8 cellular contexts compared by ENCODE assay signal in the genomic region with DNA sequence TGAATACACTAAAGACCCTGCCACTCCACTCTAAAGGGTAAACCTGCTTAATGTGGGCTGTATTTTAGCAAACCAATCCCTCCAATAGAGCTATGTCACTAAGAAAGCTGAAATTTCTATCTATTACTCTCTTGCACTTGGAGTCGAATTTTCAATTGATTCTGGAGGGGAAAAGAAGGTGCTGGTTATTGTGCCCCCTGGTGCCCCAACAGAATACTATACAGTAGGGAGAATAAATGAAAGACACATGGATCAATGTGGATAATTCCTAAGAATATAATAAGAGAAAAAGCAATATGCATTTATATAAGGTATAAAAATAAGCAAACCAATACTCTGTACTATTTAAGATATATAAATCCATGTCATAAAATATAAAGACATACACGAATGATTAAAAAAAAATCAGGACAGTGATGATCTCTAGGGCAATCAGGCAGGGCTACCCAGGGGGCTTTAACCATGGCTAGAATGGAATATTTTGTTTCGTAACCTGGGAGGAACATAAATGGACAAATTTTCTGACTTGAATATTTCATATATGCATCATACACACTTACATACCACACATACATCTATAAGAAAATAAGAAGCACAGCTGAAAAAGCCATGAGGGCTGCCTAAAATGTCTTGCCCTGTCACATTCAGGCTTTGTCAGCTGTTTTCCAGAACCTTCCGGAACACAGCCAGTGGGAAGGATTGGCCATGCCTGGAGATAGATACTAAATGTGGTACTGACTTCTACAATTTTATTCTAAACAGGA. TPM values are rescaled to one million over a fixed set of nuclear protein-coding genes. Genes with fewer than 3 reads are reported as not detected.
A peak's percentile ranks its signal among the peaks of the same experiment; 100 is the strongest.
DNase-seq lines count a peak whose midpoint lies in the region; ATAC-seq, FAIRE-seq and TF ChIP-seq lines count a peak whose summit lies in the region.

No MANE protein-coding gene starts in this region.

- no peak overlapping the region for H3K4me3 ChIP-seq in AG10803 (ENCODE audit: low read length)
- H3K4me3 ChIP-seq in OCI-LY3 (ENCODE audit: low read length), result no peak overlapping the region
- H3K4me3 ChIP-seq in fibroblast of lung (replicated peaks in 1 of 4; ENCODE audit: control extremely low read depth in 1 of 4, insufficient read depth in 1 of 4, low read depth in 3 of 4, low read length in 4 of 4), result no peak overlapping the region
- no peak overlapping the region for H3K4me3 ChIP-seq in smooth muscle cell

- H3K4me1 ChIP-seq in OCI-LY3 (ENCODE audit: low read length) (no peaks in the 10 kb centered on the region), fibroblast of lung (ENCODE audit: control insufficient read depth, extremely low read depth, insufficient read depth, low read length) (no peaks in the 10 kb centered on the region), smooth muscle cell (ENCODE audit: low read depth) (peaks cover 8% of the 10 kb centered on the region)

- DNase-seq in AG10803 (ENCODE audit: low read depth) (peak; percentile 44), fibroblast of lung (ENCODE audit: low read depth in 2 of 2) (peak in 1 of 2 donors; percentile 54), smooth muscle cell (lab: John Stamatoyannopoulos, UW; ENCODE audit: unreplicated experiment) (no peak), GM12892 (ENCODE audit: insufficient read length) (no peak)

- no peak for ATAC-seq in HG03159 (IDR thresholded peaks at IDR 0.05; ENCODE audit: unreplicated experiment)
- ATAC-seq in HG02885 (IDR thresholded peaks at IDR 0.05; ENCODE audit: poor library complexity, unreplicated experiment), result no peak

- 71% methylated on average over 4 of the region's 4 CpGs for WGBS in smooth muscle cell (ENCODE audit: low lambda C conversion rate)

- H3K4me2 ChIP-seq in OCI-LY3 (ENCODE audit: low read length) (no peak overlapping the region), fibroblast of lung (ENCODE audit: extremely low read depth, insufficient read depth, low read length) (no peak overlapping the region), smooth muscle cell (peak overlapping the region; percentile 64)

- no peaks in the 10 kb centered on the region for H4K20me1 ChIP-seq in OCI-LY3 (ENCODE audit: insufficient read depth, low read length)
- no peaks in the 10 kb centered on the region for H4K20me1 ChIP-seq in fibroblast of lung (ENCODE audit: control insufficient read depth, extremely low read depth, insufficient read depth, low read length)
- no peaks in the 10 kb centered on the region for H4K20me1 ChIP-seq in smooth muscle cell (ENCODE audit: low read depth)

- no peaks in the 10 kb centered on the region for H3K9me3 ChIP-seq in OCI-LY3 (ENCODE audit: insufficient read depth, low read length)
- H3K9me3 ChIP-seq in fibroblast of lung (ENCODE audit: control insufficient read depth, insufficient read depth, low read depth, low read length), result no peaks in the 10 kb centered on the region
- H3K9me3 ChIP-seq in smooth muscle cell (replicated peaks; ENCODE audit: low read depth), result no peaks in the 10 kb centered on the region

- H3K79me2 ChIP-seq in OCI-LY3 (ENCODE audit: low read length), result no peaks in the 10 kb centered on the region
- no peaks in the 10 kb centered on the region for H3K79me2 ChIP-seq in fibroblast of lung (ENCODE audit: control insufficient read depth, insufficient read depth, low read length)
- H3K79me2 ChIP-seq in smooth muscle cell (ENCODE audit: low read depth), result no peaks in the 10 kb centered on the region

- no peak overlapping the region for H3K27ac ChIP-seq in OCI-LY3 (ENCODE audit: low read length)
- H3K27ac ChIP-seq in fibroblast of lung (ENCODE audit: insufficient read depth, low read length), result no peak overlapping the region
- H3K27ac ChIP-seq in smooth muscle cell (ENCODE audit: low read depth), result peak overlapping the region; percentile 77

- no peak for FAIRE-seq in GM12892 (lab: Jason Lieb, UNC)

- no peak for TF ChIP-seq POLR2A in GM12892 (IDR thresholded peaks at IDR 0.05; ENCODE audit: low read depth, low read length)

- no peak overlapping the region for H3K9ac ChIP-seq in OCI-LY3 (ENCODE audit: low read length)
- H3K9ac ChIP-seq in fibroblast of lung (ENCODE audit: insufficient read depth, low read length), result no peak overlapping the region
- peak overlapping the region; percentile 48 for H3K9ac ChIP-seq in smooth muscle cell (ENCODE audit: low read depth)

- H3F3A ChIP-seq in smooth muscle cell (ENCODE audit: low read depth), result no peaks in the 10 kb centered on the region

- H3K36me3 ChIP-seq in OCI-LY3 (replicated peaks; ENCODE audit: low read depth, low read length) (no peaks in the 10 kb centered on the region), fibroblast of lung (ENCODE audit: control insufficient read depth, insufficient read depth, low read length) (no peaks in the 10 kb centered on the region), smooth muscle cell (ENCODE audit: low read depth) (no peaks in the 10 kb centered on the region)

- no peak overlapping the region for H2AFZ ChIP-seq in OCI-LY3 (ENCODE audit: low read depth, low read length)
- H2AFZ ChIP-seq in fibroblast of lung (ENCODE audit: low read length), result no peak overlapping the region
- H2AFZ ChIP-seq in smooth muscle cell (ENCODE audit: low read depth), result no peak overlapping the region

- TF ChIP-seq CTCF in AG10803 (conservative IDR thresholded peaks at IDR 0.05; ENCODE audit: low read length), result peak; percentile 61
- TF ChIP-seq CTCF in GM12873 (IDR thresholded peaks at IDR 0.05; ENCODE audit: insufficient read depth, low read depth, low read length, missing control alignments), result peak; percentile 39
- peak; percentile 68 for TF ChIP-seq CTCF in OCI-LY3 (IDR thresholded peaks at IDR 0.05; ENCODE audit: low read depth, low read length)
- peak; percentile 56 to 69 for TF ChIP-seq CTCF in fibroblast of lung (conservative IDR thresholded peaks at IDR 0.05 in 1 of 2, IDR thresholded peaks at IDR 0.05 in 1 of 2; ENCODE audit: low read depth in 1 of 2, low read length in 2 of 2)
- TF ChIP-seq CTCF in smooth muscle cell (IDR thresholded peaks at IDR 0.05; ENCODE audit: borderline replicate concordance, insufficient read depth, poor library complexity, severe bottlenecking), result peak; percentile 48

- H3K27me3 ChIP-seq in OCI-LY3 (ENCODE audit: low read depth, low read length) (no peaks in the 10 kb centered on the region), fibroblast of lung (ENCODE audit: control insufficient read depth, insufficient read depth, low read length) (no peaks in the 10 kb centered on the region), smooth muscle cell (ENCODE audit: low read depth) (no peaks in the 10 kb centered on the region)

RNA-seq across cellular contexts. Expression of a gene that starts 54.4 kb away (rescaled TPM):
- total RNA-seq in fibroblast of lung, result 2.6 and 2.8 TPM in 2 replicates
- polyA plus RNA-seq in fibroblast of lung, result 4.0 and 7.1 TPM in 2 replicates
- 4.3 and 7.4 TPM in 2 replicates for polyA plus RNA-seq in fibroblast of lung (2012)
- 0.22 TPM in 1 of 2 replicates, not detected in the other for polyA minus RNA-seq in fibroblast of lung (ENCODE audit: low replicate concordance)
- 3.1 and 8.5 TPM in 2 replicates for total RNA-seq in smooth muscle cell
- polyA plus RNA-seq in smooth muscle cell, result 9.5 and 13.9 TPM in 2 replicates
- 11.0 TPM for polyA plus RNA-seq in GM12892 (2012; ENCODE audit: missing spikeins)

RNA-seq across cellular contexts. Expression of a gene that starts 55.6 kb away (rescaled TPM):
- 11.6 and 13.7 TPM in 2 replicates for total RNA-seq in fibroblast of lung
- polyA plus RNA-seq in fibroblast of lung, result 11.7 and 22.8 TPM in 2 replicates
- polyA plus RNA-seq in fibroblast of lung (2012), result 10.2 and 17.3 TPM in 2 replicates
- 29.2 and 42.6 TPM in 2 replicates for polyA minus RNA-seq in fibroblast of lung (ENCODE audit: low replicate concordance)
- 16.6 and 22.3 TPM in 2 replicates for total RNA-seq in smooth muscle cell
- polyA plus RNA-seq in smooth muscle cell, result 10.0 and 12.0 TPM in 2 replicates
- 34.1 TPM for polyA plus RNA-seq in GM12892 (2012; ENCODE audit: missing spikeins)
